In genomic region chr1:235095938-235096562, GRCh38 we compare ENCODE assay signal across 1 cellular context.
TF ChIP-seq lines count a peak whose summit lies in the region.

No MANE protein-coding gene starts in this region.

TF ChIP-seq in HepG2, 621 proteins besides CTCF, POLR2A, EP300 and RAD21 (continued from another document):
- TF ChIP-seq, protein P1, sequence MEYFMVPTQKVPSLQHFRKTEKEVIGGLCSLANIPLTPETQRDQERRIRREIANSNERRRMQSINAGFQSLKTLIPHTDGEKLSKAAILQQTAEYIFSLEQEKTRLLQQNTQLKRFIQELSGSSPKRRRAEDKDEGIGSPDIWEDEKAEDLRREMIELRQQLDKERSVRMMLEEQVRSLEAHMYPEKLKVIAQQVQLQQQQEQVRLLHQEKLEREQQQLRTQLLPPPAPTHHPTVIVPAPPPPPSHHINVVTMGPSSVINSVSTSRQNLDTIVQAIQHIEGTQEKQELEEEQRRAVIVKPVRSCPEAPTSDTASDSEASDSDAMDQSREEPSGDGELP (IDR thresholded peaks at IDR 0.05; ENCODE audit: borderline replicate concordance, low read depth): no peak
- TF ChIP-seq, protein P2, sequence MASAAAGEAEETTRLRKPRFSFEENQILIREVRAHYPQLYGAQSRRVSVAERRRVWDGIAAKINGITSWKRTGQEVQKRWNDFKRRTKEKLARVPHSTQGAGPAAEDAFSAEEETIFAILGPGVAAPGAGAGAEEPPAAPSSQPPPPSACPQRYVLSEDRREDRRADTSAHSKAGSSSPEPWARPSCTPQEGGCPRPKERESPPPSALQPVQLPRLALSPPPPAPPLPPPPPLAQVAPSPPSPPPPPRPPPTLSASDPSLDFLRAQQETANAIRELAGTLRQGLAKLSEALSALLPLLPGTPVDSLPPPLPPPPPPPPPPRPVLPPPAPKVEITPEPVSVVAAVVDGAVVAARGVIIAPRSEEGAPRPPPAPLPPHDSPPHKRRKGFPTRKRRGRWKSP (CRISPR knock-in tag; IDR thresholded peaks at IDR 0.05): no peak
- peak; percentile 10; the same call in 1 of the 2 replicates for TF ChIP-seq FOXK1 (CRISPR knock-in tag; IDR thresholded peaks at IDR 0.05; ENCODE audit: borderline replicate concordance, low read depth)
- TF ChIP-seq KLF12 (CRISPR knock-in tag; IDR thresholded peaks at IDR 0.05; ENCODE audit: borderline replicate concordance): no peak
- peak; percentile 76 for TF ChIP-seq FOXA3 (CRISPR knock-in tag; IDR thresholded peaks at IDR 0.05)
- TF ChIP-seq FOXP1 (IDR thresholded peaks at IDR 0.05): no peak
- peak; percentile 57 for TF ChIP-seq FOXP1 (CRISPR knock-in tag; IDR thresholded peaks at IDR 0.05)
- TF ChIP-seq TCF7 (IDR thresholded peaks at IDR 0.05; ENCODE audit: low read depth): no peak
- TF ChIP-seq, protein P3, sequence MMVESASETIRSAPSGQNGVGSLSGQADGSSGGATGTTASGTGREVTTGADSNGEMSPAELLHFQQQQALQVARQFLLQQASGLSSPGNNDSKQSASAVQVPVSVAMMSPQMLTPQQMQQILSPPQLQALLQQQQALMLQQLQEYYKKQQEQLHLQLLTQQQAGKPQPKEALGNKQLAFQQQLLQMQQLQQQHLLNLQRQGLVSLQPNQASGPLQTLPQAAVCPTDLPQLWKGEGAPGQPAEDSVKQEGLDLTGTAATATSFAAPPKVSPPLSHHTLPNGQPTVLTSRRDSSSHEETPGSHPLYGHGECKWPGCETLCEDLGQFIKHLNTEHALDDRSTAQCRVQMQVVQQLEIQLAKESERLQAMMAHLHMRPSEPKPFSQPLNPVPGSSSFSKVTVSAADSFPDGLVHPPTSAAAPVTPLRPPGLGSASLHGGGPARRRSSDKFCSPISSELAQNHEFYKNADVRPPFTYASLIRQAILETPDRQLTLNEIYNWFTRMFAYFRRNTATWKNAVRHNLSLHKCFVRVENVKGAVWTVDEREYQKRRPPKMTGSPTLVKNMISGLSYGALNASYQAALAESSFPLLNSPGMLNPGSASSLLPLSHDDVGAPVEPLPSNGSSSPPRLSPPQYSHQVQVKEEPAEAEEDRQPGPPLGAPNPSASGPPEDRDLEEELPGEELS (CRISPR knock-in tag; IDR thresholded peaks at IDR 0.05): 0 out of 2 replicates have a peak, but pooled peaks have one; percentile 42
- no peak for TF ChIP-seq RELA (CRISPR knock-in tag; IDR thresholded peaks at IDR 0.05)
- TF ChIP-seq, protein P4, sequence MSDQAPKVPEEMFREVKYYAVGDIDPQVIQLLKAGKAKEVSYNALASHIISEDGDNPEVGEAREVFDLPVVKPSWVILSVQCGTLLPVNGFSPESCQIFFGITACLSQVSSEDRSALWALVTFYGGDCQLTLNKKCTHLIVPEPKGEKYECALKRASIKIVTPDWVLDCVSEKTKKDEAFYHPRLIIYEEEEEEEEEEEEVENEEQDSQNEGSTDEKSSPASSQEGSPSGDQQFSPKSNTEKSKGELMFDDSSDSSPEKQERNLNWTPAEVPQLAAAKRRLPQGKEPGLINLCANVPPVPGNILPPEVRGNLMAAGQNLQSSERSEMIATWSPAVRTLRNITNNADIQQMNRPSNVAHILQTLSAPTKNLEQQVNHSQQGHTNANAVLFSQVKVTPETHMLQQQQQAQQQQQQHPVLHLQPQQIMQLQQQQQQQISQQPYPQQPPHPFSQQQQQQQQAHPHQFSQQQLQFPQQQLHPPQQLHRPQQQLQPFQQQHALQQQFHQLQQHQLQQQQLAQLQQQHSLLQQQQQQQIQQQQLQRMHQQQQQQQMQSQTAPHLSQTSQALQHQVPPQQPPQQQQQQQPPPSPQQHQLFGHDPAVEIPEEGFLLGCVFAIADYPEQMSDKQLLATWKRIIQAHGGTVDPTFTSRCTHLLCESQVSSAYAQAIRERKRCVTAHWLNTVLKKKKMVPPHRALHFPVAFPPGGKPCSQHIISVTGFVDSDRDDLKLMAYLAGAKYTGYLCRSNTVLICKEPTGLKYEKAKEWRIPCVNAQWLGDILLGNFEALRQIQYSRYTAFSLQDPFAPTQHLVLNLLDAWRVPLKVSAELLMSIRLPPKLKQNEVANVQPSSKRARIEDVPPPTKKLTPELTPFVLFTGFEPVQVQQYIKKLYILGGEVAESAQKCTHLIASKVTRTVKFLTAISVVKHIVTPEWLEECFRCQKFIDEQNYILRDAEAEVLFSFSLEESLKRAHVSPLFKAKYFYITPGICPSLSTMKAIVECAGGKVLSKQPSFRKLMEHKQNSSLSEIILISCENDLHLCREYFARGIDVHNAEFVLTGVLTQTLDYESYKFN (CRISPR knock-in tag; conservative IDR thresholded peaks at IDR 0.05): 0 out of 2 replicates have a peak, but pooled peaks have one; percentile 16
- TF ChIP-seq ZNF83 (CRISPR knock-in tag; IDR thresholded peaks at IDR 0.05; ENCODE audit: borderline replicate concordance): no peak
TF ChIP-seq in HepG2: peak in this region for 10.
